ENCODE assay signal across 18 cellular contexts in the genomic region with DNA sequence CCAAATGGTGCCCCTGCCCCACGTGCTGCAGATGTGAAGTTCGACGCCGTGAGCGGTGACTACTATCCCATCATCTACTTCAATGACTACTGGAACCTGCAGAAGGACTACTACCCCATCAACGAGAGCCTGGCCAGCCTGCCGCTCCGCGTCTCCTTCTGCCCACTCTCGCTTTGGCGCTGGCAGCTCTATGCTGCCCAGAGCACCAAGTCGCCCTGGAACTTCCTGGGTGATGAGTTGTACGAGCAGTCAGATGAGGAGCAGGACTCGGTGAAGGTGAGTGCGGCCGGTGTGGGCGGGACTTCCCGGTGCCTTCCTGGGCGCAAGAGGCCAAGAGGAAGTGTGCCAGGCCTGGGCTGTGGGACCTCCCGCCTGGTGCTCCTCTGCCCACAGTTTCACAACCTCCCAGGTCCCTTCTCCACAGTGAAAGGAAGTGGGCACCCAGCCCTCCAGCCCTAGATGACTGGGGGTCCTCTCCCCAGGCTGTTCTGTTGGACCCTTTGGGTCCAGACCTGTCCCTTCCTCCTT.
DNase-seq lines count a peak whose midpoint lies in the region; ATAC-seq and TF ChIP-seq lines count a peak whose summit lies in the region.
"Had no signal": no experiment of that assay in that cellular context is flagged by ENCODE, and none has a peak within 500 bp of the region (broad histone marks: within the 10 kb centered on the region; RNA-seq: fewer than 3 reads in every experiment).

No MANE protein-coding gene starts in this region.

- H3K27ac ChIP-seq in RWPE1: peak overlapping the region; percentile 17; the same call in 1 of the 2 replicates

- POLR2A ChIA-PET in RWPE1 (lab: Yijun Ruan, JAX; ENCODE audit: low non-redundant PET): no interaction called here

- ATAC-seq in stimulated activated naive CD8-positive, alpha-beta T cell treated with anti-CD3 and anti-CD28 coated beads, Interleukin-15, amount 100 ng/mL, for 72 hours: no peak
- ATAC-seq in stimulated activated naive CD8-positive, alpha-beta T cell treated with anti-CD3 and anti-CD28 coated beads, Interleukin-15, Interleukin-2, amounts not matched to agents 100 U/mL and 50 U/mL, for 24 hours: no peak
- ATAC-seq in memory B cell (ENCODE audit: low read depth): no peak
- no peak for ATAC-seq in HG02938 (IDR thresholded peaks at IDR 0.05; ENCODE audit: unreplicated experiment)
- ATAC-seq: SK-N-SH treated with all-trans-retinoic acid at 6 μM for 48 hours had no signal

- H3K27ac Mint-ChIP-seq in stimulated activated naive CD8-positive, alpha-beta T cell treated with anti-CD3 and anti-CD28 coated beads, Interleukin-15, amount 100 ng/mL, for 72 hours: peak overlapping the region; percentile 59 to 92
- peak overlapping the region; percentile 89 for H3K27ac Mint-ChIP-seq in memory B cell
- H3K27ac Mint-ChIP-seq: B cell had no signal

- peaks cover 4% of the 10 kb centered on the region for H3K4me1 Mint-ChIP-seq in stimulated activated naive CD8-positive, alpha-beta T cell treated with anti-CD3 and anti-CD28 coated beads, Interleukin-15, amount 100 ng/mL, for 72 hours
- H3K4me1 Mint-ChIP-seq in memory B cell: peaks cover 8% of the 10 kb centered on the region
- H3K4me1 Mint-ChIP-seq: CD8-positive, alpha-beta memory T cell had no signal

- H3K36me3 Mint-ChIP-seq in memory B cell: peaks cover 19% of the 10 kb centered on the region

- H3K27me3 Mint-ChIP-seq in stimulated activated naive CD8-positive, alpha-beta T cell treated with anti-CD3 and anti-CD28 coated beads, Interleukin-15, amount 100 ng/mL, for 72 hours: no peaks in the 10 kb centered on the region
- no peaks in the 10 kb centered on the region for H3K27me3 Mint-ChIP-seq in memory B cell
- H3K27me3 Mint-ChIP-seq: B cell had no signal

- CTCF ChIA-PET in RWPE1 (lab: Yijun Ruan, JAX): interaction anchor here (0.6 kb wide), 1 partner anchor 75 kb away, joined by 3 read pairs; no protein-coding TSS in a partner anchor

- H3K9me3 Mint-ChIP-seq in stimulated activated naive CD8-positive, alpha-beta T cell treated with anti-CD3 and anti-CD28 coated beads, Interleukin-15, amount 100 ng/mL, for 72 hours: no peaks in the 10 kb centered on the region
- H3K9me3 Mint-ChIP-seq in memory B cell: no peaks in the 10 kb centered on the region
- H3K9me3 Mint-ChIP-seq: CD8-positive, alpha-beta memory T cell had no signal

- H3K4me3 Mint-ChIP-seq in stimulated activated naive CD8-positive, alpha-beta T cell treated with anti-CD3 and anti-CD28 coated beads, Interleukin-15, amount 100 ng/mL, for 72 hours: no peak overlapping the region
- H3K4me3 Mint-ChIP-seq in memory B cell: no peak overlapping the region
- H3K4me3 Mint-ChIP-seq: B cell; CD8-positive, alpha-beta memory T cell had no signal

- no peak for TF ChIP-seq CTCF in RWPE1 (conservative IDR thresholded peaks at IDR 0.05; ENCODE audit: low read depth)

- no peak for DNase-seq in stimulated activated naive CD8-positive, alpha-beta T cell treated with anti-CD3 and anti-CD28 coated beads, Interleukin-15, amount 100 ng/mL, for 72 hours
- no peak for DNase-seq in stimulated activated naive CD8-positive, alpha-beta T cell treated with anti-CD3 and anti-CD28 coated beads, Interleukin-15, Interleukin-2, amounts not matched to agents 100 U/mL and 50 U/mL, for 24 hours
- no peak for DNase-seq in RWPE1 (ENCODE audit: low spot score)
- no peak for DNase-seq in memory B cell (ENCODE audit: low spot score in 2 of 2)
- no peak for DNase-seq in AG20443 (ENCODE audit: low spot score)
- no peak for DNase-seq in NCI-H1417 (lab: John Stamatoyannopoulos, UW)
- DNase-seq: CD8-positive, alpha-beta memory T cell; DMS79; HCEC 1CT; MG63; NCI-H187 treated with DMSO at 0.1 percent for 48 hours; NCI-H2171; NCI-H446; NCI-H69; SHP77 treated with DMSO at 0.1 percent for 48 hours had no signal
